8 cellular contexts compared by ENCODE assay signal in genomic region chr12:124565656-124566180, GRCh38. TPM values are rescaled to one million over a fixed set of nuclear protein-coding genes. Genes with fewer than 3 reads are reported as not detected.
DNase-seq lines count a peak whose midpoint lies in the region; ATAC-seq and TF ChIP-seq lines count a peak whose summit lies in the region.

No MANE protein-coding gene starts in this region.

- H3K27me3 ChIP-seq in gastrocnemius medialis, result no peaks in the 10 kb centered on the region

- in situ Hi-C loops in gastrocnemius medialis (cut with MboI; ENCODE audit: low sequenced_read_pairs in 4 of 4), result no loop called here

- ATAC-seq in T-cell (replicated peaks in 1 of 4), result no peak
- no peak for ATAC-seq in gastrocnemius medialis
- no peak for ATAC-seq in GM21619 (IDR thresholded peaks at IDR 0.05; ENCODE audit: unreplicated experiment)
- no peak for ATAC-seq in GM21576 (IDR thresholded peaks at IDR 0.05; ENCODE audit: unreplicated experiment)

- no peaks in the 10 kb centered on the region for H3K9me3 ChIP-seq in gastrocnemius medialis

- no peaks in the 10 kb centered on the region for H3K36me3 ChIP-seq in gastrocnemius medialis

- H3K4me1 Mint-ChIP-seq in T-cell, result peaks cover 34 to 49% (median 44%) of the 10 kb centered on the region in 3 donors

- no peaks in the 10 kb centered on the region for H3K36me3 Mint-ChIP-seq in T-cell

- POLR2A ChIA-PET in T-cell (lab: Charles Lee), result no interaction called here

- H3K27ac ChIP-seq in gastrocnemius medialis, result peak overlapping the region; percentile 98 to 100 (median 98)

- TF ChIP-seq CTCF in GM12875 (IDR thresholded peaks at IDR 0.05; ENCODE audit: borderline replicate concordance, insufficient read depth, low read depth, low read length), result no peak
- no peak for TF ChIP-seq CTCF in fibroblast of villous mesenchyme (IDR thresholded peaks at IDR 0.05; ENCODE audit: insufficient read depth, low read depth, low read length)
- TF ChIP-seq CTCF in gastrocnemius medialis (IDR thresholded peaks at IDR 0.05 in 4 of 5, conservative IDR thresholded peaks at IDR 0.05 in 1 of 5), result no peak

- TF ChIP-seq POLR2A in gastrocnemius medialis (IDR thresholded peaks at IDR 0.05), result no peak

- H3K4me1 ChIP-seq in gastrocnemius medialis, result peaks cover 35 to 52% of the 10 kb centered on the region in 2 donors

- H3K4me3 ChIP-seq in GM12875 (ENCODE audit: low read depth, low read length) (peak overlapping the region; percentile 90), fibroblast of villous mesenchyme (ENCODE audit: low read depth, low read length) (peak overlapping the region; percentile 88), gastrocnemius medialis (peak overlapping the region; percentile 91 to 95 (median 92))

- intact Hi-C loops in gastrocnemius medialis (cut with DNase I; ENCODE audit: low total_unique reads), result loop anchor here (2.0 to 5.0 kb wide), 4 partner anchors 47 to 197 kb away; no protein-coding TSS in a partner anchor

- peak overlapping the region in 1 of 2 donors; percentile 76 for H3K27ac Mint-ChIP-seq in T-cell

- peak overlapping the region; percentile 86 to 95 (median 91) for H3K4me3 Mint-ChIP-seq in T-cell

- no peaks in the 10 kb centered on the region for H3K9me3 Mint-ChIP-seq in T-cell

- no peaks in the 10 kb centered on the region for H3K27me3 Mint-ChIP-seq in T-cell

- CTCF ChIA-PET in T-cell (lab: Charles Lee), result no interaction called here

- DNase-seq in T-cell (no peak), fibroblast of villous mesenchyme (ENCODE audit: low read depth) (no peak), gastrocnemius medialis (no peak), HK-2 (ENCODE audit: unreplicated experiment) (no peak), KG1 (lab: John Stamatoyannopoulos, UW) (no peak)

RNA-seq across cellular contexts. Expression of gene NCOR2, which starts 1.7 kb away (rescaled TPM):
- total RNA-seq in T-cell (100 to 1,000 TPM; 108 to 140 (median 127) TPM), fibroblast of villous mesenchyme (77.3 and 86.8 TPM in 2 replicates), gastrocnemius medialis (100 to 1,000 TPM in 2 of 4 donors, 10 to 100 TPM in 2; 37.7 to 123 (median 105) TPM)
